8 cellular contexts compared by ENCODE assay signal in genomic region chr14:64645220-64645891, GRCh38. TPM values are rescaled to one million over a fixed set of nuclear protein-coding genes. Genes with fewer than 3 reads are reported as not detected.
DNase-seq lines count a peak whose midpoint lies in the region; ATAC-seq and TF ChIP-seq lines count a peak whose summit lies in the region.

No MANE protein-coding gene starts in this region.

- peaks cover 0 to 4% (median 0%) of the 10 kb centered on the region in 3 donors for H3K9me3 ChIP-seq in adrenal gland (replicated peaks in 1 of 3)

- intact Hi-C loops in adrenal gland (cut with DNase I) = no loop called here
- intact Hi-C loops in left cardiac atrium (cut with DNase I) = no loop called here
- intact Hi-C loops in posterior vena cava (cut with DNase I) = no loop called here

- WGBS in adrenal gland, 4 donors = 47 to 65% (median 61%) methylated on average over 10 of the region's 10 CpGs

- no peaks in the 10 kb centered on the region for H3K36me3 ChIP-seq in adrenal gland (replicated peaks in 1 of 2)

- ATAC-seq in left cardiac atrium (peak; percentile 42 to 65), GM21390 (IDR thresholded peaks at IDR 0.05; ENCODE audit: unreplicated experiment) (no peak), GM19463 (IDR thresholded peaks at IDR 0.05; ENCODE audit: unreplicated experiment) (no peak)

- peak overlapping the region in 3 of 5 donors; percentile 38 to 85 (median 59) for H3K27ac ChIP-seq in adrenal gland

- H3K4me3 ChIP-seq in adrenal gland = no peak overlapping the region

- DNase-seq in Daoy (ENCODE audit: low read depth) (peak; percentile 53), adrenal gland (peak in 3 of 7 donors; percentile 30 to 63 (median 32)), left cardiac atrium (no peak), posterior vena cava (ENCODE audit: low spot score) (peak; percentile 75), NCI-H2029 treated with DMSO at 0.1 percent for 48 hours (lab: John Stamatoyannopoulos, UW) (no peak)
- no peak for DNase-seq in stimulated activated CD4-positive, alpha-beta T cell treated with anti-CD3 and anti-CD28 coated beads, Interleukin-4, amount 100 ng/mL, for 4 hours

- no peak for TF ChIP-seq POLR2A in adrenal gland (IDR thresholded peaks at IDR 0.05)

- no peak for TF ChIP-seq CTCF in adrenal gland (IDR thresholded peaks at IDR 0.05)

- H3K27me3 ChIP-seq in adrenal gland = no peaks in the 10 kb centered on the region

- peaks cover 0 to 6% of the 10 kb centered on the region in 2 donors for H3K4me1 ChIP-seq in adrenal gland (replicated peaks in 1 of 2)

RNA-seq across cellular contexts. Expression of gene PLEKHG3, which starts 58.9 kb away (rescaled TPM):
- total RNA-seq in Daoy (2014; rRNA removed; shearing (Covaris generic)) = 21.8 and 30.9 TPM in 2 replicates
- 10 to 100 TPM in 2 of 8 donors, 1 to 10 TPM in 6; 2.7 to 11.7 (median 8.9) TPM for total RNA-seq in adrenal gland
- polyA plus RNA-seq in adrenal gland = 10 to 100 TPM in 1 of 3 donors, 1 to 10 TPM in 2; 3.0 to 10.1 (median 9.5) TPM
- 10 to 100 TPM; 29.4 to 37.7 TPM for total RNA-seq in left cardiac atrium
- 10 to 100 TPM; 54.6 to 58.1 TPM for total RNA-seq in posterior vena cava

Comparison
In these comparisons a context has a peak if more than half of its experiments do, and no peak if none do; other contexts are left out.
1. DNase-seq: peak in Daoy (single experiment) and posterior vena cava (single experiment); none in left cardiac atrium (single experiment), stimulated activated CD4-positive, alpha-beta T cell treated with anti-CD3 and anti-CD28 coated beads, Interleukin-4, amount 100 ng/mL, for 4 hours (0 of 2) and NCI-H2029 treated with DMSO at 0.1 percent for 48 hours (single experiment).
2. ATAC-seq: peak in left cardiac atrium (2 of 2); none in GM21390 (single experiment) and GM19463 (single experiment).